In genomic region chr17:43388198-43389021, GRCh38 we compare ENCODE assay signal across 1 cellular context.
TF ChIP-seq lines count a peak whose summit lies in the region.

No MANE protein-coding gene starts in this region.

TF ChIP-seq in A549, 52 proteins besides CTCF, POLR2A, EP300 and RAD21 (continued from another document):
- no peak for TF ChIP-seq REST (IDR thresholded peaks at IDR 0.05)
- peak; percentile 57 for TF ChIP-seq PHF8 (IDR thresholded peaks at IDR 0.05; ENCODE audit: borderline replicate concordance, low read depth)
- no peak for TF ChIP-seq TP53 (CRISPR knock-in tag; IDR thresholded peaks at IDR 0.05)
- TF ChIP-seq CEBPB (IDR thresholded peaks at IDR 0.05): no peak
- no peak for TF ChIP-seq HEYL (CRISPR knock-in tag; IDR thresholded peaks at IDR 0.05)
- no peak for TF ChIP-seq FOSL2 (IDR thresholded peaks at IDR 0.05)
- TF ChIP-seq FOSL2 (CRISPR knock-in tag; IDR thresholded peaks at IDR 0.05): no peak
- no peak for TF ChIP-seq EHF (CRISPR knock-in tag; IDR thresholded peaks at IDR 0.05)
- no peak for TF ChIP-seq NPAS2 (CRISPR knock-in tag; IDR thresholded peaks at IDR 0.05; ENCODE audit: borderline replicate concordance)
- 0 out of 2 replicates have a peak, but pooled peaks have one; percentile 26 for TF ChIP-seq HOXB5 (CRISPR knock-in tag; IDR thresholded peaks at IDR 0.05)
- TF ChIP-seq ZC3H11A (IDR thresholded peaks at IDR 0.05): no peak
- TF ChIP-seq GATA3 (IDR thresholded peaks at IDR 0.05; ENCODE audit: borderline replicate concordance): no peak
- TF ChIP-seq FOSB (CRISPR knock-in tag; IDR thresholded peaks at IDR 0.05): no peak
- TF ChIP-seq PBX3 (IDR thresholded peaks at IDR 0.05): no peak
- no peak for TF ChIP-seq FOXS1 (CRISPR knock-in tag; IDR thresholded peaks at IDR 0.05)
- no peak for TF ChIP-seq EHMT2 (IDR thresholded peaks at IDR 0.05; ENCODE audit: low read depth)
- no peak for TF ChIP-seq HMGXB4 (CRISPR knock-in tag; IDR thresholded peaks at IDR 0.05; ENCODE audit: borderline replicate concordance)
